ENCODE assay signal across 1 cellular context in genomic region chr19:35029737-35030256, GRCh38.
A peak's percentile ranks its signal among the peaks of the same experiment; 100 is the strongest.
TF ChIP-seq lines count a peak whose summit lies in the region.

No MANE protein-coding gene starts in this region.

TF ChIP-seq in HEK293, 187 proteins besides CTCF, POLR2A, EP300 and RAD21 (continued from another document and continues in another):
- TF ChIP-seq ZNF423 (tag by site-specific recombination; IDR thresholded peaks at IDR 0.05) = peak; percentile 88
- TF ChIP-seq ZNF398 (tag by site-specific recombination; IDR thresholded peaks at IDR 0.05) = peak; percentile 84
- no peak for TF ChIP-seq ZNF133 (tag by site-specific recombination; IDR thresholded peaks at IDR 0.05)
- TF ChIP-seq ZNF501 (tag by site-specific recombination; IDR thresholded peaks at IDR 0.05) = peak; percentile 55; the same call in 1 of the 2 replicates
- TF ChIP-seq, protein P1, sequence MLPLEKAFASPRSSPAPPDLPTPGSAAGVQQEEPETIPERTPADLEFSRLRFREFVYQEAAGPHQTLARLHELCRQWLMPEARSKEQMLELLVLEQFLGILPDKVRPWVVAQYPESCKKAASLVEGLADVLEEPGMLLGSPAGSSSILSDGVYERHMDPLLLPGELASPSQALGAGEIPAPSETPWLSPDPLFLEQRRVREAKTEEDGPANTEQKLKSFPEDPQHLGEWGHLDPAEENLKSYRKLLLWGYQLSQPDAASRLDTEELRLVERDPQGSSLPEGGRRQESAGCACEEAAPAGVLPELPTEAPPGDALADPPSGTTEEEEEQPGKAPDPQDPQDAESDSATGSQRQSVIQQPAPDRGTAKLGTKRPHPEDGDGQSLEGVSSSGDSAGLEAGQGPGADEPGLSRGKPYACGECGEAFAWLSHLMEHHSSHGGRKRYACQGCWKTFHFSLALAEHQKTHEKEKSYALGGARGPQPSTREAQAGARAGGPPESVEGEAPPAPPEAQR (tag by site-specific recombination; IDR thresholded peaks at IDR 0.05) = peak; percentile 14; the same call in 1 of the 2 replicates
- TF ChIP-seq ZNF610 (tag by site-specific recombination; IDR thresholded peaks at IDR 0.05; ENCODE audit: borderline replicate concordance) = no peak
- TF ChIP-seq PRDM2 (tag by site-specific recombination; IDR thresholded peaks at IDR 0.05; ENCODE audit: borderline replicate concordance) = no peak
- no peak for TF ChIP-seq ZNF658 (tag by site-specific recombination; IDR thresholded peaks at IDR 0.05)
- no peak for TF ChIP-seq SCRT2 (tag by site-specific recombination; IDR thresholded peaks at IDR 0.05)
- TF ChIP-seq ZBTB10 (tag by site-specific recombination; IDR thresholded peaks at IDR 0.05) = peak; percentile 95
- TF ChIP-seq ZIC2 (tag by site-specific recombination; IDR thresholded peaks at IDR 0.05) = peak; percentile 84
- no peak for TF ChIP-seq ZNF19 (tag by site-specific recombination; IDR thresholded peaks at IDR 0.05; ENCODE audit: low read depth)
- TF ChIP-seq ZNF510 (tag by site-specific recombination; IDR thresholded peaks at IDR 0.05; ENCODE audit: insufficient replicate concordance) = no peak
- TF ChIP-seq SETDB1 (IDR thresholded peaks at IDR 0.05; ENCODE audit: insufficient read length, low read length) = no peak
- TF ChIP-seq GLIS2 (tag by site-specific recombination; IDR thresholded peaks at IDR 0.05) = peak; percentile 96
- no peak for TF ChIP-seq ZNF302 (tag by site-specific recombination; IDR thresholded peaks at IDR 0.05; ENCODE audit: low read depth)
- 0 out of 2 replicates have a peak, but pooled peaks have one; percentile 38 for TF ChIP-seq KLF8 (tag by site-specific recombination; IDR thresholded peaks at IDR 0.05)
- TF ChIP-seq ZNF600 (tag by site-specific recombination; IDR thresholded peaks at IDR 0.05) = no peak
- TF ChIP-seq ZNF629 (tag by site-specific recombination; IDR thresholded peaks at IDR 0.05) = peak; percentile 50
- TF ChIP-seq KLF1 (tag by site-specific recombination; IDR thresholded peaks at IDR 0.05) = peak; percentile 41; the same call in 1 of the 2 replicates
- TF ChIP-seq ZNF202 (tag by site-specific recombination; IDR thresholded peaks at IDR 0.05; ENCODE audit: borderline replicate concordance) = no peak
- peak; percentile 56 for TF ChIP-seq HIC1 (tag by site-specific recombination; IDR thresholded peaks at IDR 0.05)
- peak; percentile 79 for TF ChIP-seq PATZ1 (tag by site-specific recombination; IDR thresholded peaks at IDR 0.05)
- TF ChIP-seq KLF7 (tag by site-specific recombination; IDR thresholded peaks at IDR 0.05; ENCODE audit: borderline replicate concordance) = peak; percentile 77; the same call in 1 of the 2 replicates
- TF ChIP-seq ZNF311 (tag by site-specific recombination; IDR thresholded peaks at IDR 0.05; ENCODE audit: borderline replicate concordance) = no peak
- TF ChIP-seq, protein P2, sequence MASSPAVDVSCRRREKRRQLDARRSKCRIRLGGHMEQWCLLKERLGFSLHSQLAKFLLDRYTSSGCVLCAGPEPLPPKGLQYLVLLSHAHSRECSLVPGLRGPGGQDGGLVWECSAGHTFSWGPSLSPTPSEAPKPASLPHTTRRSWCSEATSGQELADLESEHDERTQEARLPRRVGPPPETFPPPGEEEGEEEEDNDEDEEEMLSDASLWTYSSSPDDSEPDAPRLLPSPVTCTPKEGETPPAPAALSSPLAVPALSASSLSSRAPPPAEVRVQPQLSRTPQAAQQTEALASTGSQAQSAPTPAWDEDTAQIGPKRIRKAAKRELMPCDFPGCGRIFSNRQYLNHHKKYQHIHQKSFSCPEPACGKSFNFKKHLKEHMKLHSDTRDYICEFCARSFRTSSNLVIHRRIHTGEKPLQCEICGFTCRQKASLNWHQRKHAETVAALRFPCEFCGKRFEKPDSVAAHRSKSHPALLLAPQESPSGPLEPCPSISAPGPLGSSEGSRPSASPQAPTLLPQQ (tag by site-specific recombination; IDR thresholded peaks at IDR 0.05) = 0 out of 2 replicates have a peak, but pooled peaks have one; percentile 48
- TF ChIP-seq ZNF112 (tag by site-specific recombination; IDR thresholded peaks at IDR 0.05) = no peak
- TF ChIP-seq ZSCAN5A (tag by site-specific recombination; IDR thresholded peaks at IDR 0.05) = 0 out of 2 replicates have a peak, but pooled peaks have one; percentile 17
- TF ChIP-seq ZNF645 (tag by site-specific recombination; IDR thresholded peaks at IDR 0.05) = no peak
- TF ChIP-seq, protein P3, sequence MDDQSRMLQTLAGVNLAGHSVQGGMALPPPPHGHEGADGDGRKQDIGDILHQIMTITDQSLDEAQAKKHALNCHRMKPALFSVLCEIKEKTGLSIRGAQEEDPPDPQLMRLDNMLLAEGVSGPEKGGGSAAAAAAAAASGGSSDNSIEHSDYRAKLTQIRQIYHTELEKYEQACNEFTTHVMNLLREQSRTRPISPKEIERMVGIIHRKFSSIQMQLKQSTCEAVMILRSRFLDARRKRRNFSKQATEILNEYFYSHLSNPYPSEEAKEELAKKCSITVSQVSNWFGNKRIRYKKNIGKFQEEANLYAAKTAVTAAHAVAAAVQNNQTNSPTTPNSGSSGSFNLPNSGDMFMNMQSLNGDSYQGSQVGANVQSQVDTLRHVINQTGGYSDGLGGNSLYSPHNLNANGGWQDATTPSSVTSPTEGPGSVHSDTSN (CRISPR knock-in tag; IDR thresholded peaks at IDR 0.05) = no peak
- 0 out of 2 replicates have a peak, but pooled peaks have one; percentile 33 for TF ChIP-seq ZNF2 (tag by site-specific recombination; IDR thresholded peaks at IDR 0.05)
- TF ChIP-seq ZBTB17 (tag by site-specific recombination; IDR thresholded peaks at IDR 0.05) = peak; percentile 37; the same call in 1 of the 2 replicates
- no peak for TF ChIP-seq ZNF830 (tag by site-specific recombination; IDR thresholded peaks at IDR 0.05; ENCODE audit: low read depth)
- no peak for TF ChIP-seq KLF16 (tag by site-specific recombination; IDR thresholded peaks at IDR 0.05)
- TF ChIP-seq ZNF785 (tag by site-specific recombination; IDR thresholded peaks at IDR 0.05) = 0 out of 2 replicates have a peak, but pooled peaks have one; percentile 8
